Comparison of ENCODE assay signal across 17 cellular contexts in the genomic region with DNA sequence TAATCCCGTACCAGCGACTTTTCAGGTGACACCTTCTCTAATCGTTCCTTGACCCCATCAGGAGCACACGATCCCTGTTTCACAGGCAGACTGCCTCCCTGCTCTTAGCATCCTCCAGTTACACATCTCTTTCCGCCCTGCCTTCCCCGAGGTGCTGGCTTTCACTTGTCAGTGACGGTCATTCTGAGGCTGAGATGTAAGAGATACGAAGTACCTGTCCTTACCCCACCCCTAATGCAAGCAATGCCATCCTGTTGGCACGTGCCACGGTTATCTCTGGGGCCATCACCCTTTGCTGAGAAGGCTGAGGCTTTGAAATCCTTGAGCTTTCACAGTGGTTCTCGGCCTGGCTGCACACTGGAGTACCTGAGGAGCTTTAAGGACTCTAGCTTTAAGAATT. TPM values are rescaled to one million over a fixed set of nuclear protein-coding genes. Genes with fewer than 3 reads are reported as not detected.
DNase-seq lines count a peak whose midpoint lies in the region; ATAC-seq and TF ChIP-seq lines count a peak whose summit lies in the region.
"Had no signal": no experiment of that assay in that cellular context is flagged by ENCODE, and none has a peak within 500 bp of the region (broad histone marks: within the 10 kb centered on the region; RNA-seq: fewer than 3 reads in every experiment).

No MANE protein-coding gene starts in this region.

- TF ChIP-seq EP300 in stomach (IDR thresholded peaks at IDR 0.05): no peak

- DNase-seq in DMS79 treated with DMSO at 0.1 percent for 48 hours (lab: John Stamatoyannopoulos, UW): peak; percentile 13
- DNase-seq in DMS79 (lab: John Stamatoyannopoulos, UW): no peak
- DNase-seq in islet precursor cell: peak; percentile 39
- DNase-seq in stomach: peak; percentile 25
- DNase-seq in activated naive CD4-positive, alpha-beta T cell treated with anti-CD3 and anti-CD28 coated beads for 36 hours: no peak
- DNase-seq in activated CD8-positive, alpha-beta T cell treated with anti-CD3 and anti-CD28 coated beads for 36 hours: no peak
- DNase-seq: AML-193; CD8-positive, alpha-beta memory T cell; DMS53; H7 had no signal

- CTCF ChIA-PET in activated naive CD4-positive, alpha-beta T cell treated with anti-CD3 and anti-CD28 coated beads for 36 hours (lab: Charles Lee): interaction anchor here (0.6 to 2.2 kb wide), 3 partner anchors 10 to 39 kb away, joined by 3 to 6 read pairs (median 4); no protein-coding TSS in a partner anchor
- CTCF ChIA-PET in activated CD8-positive, alpha-beta T cell treated with anti-CD3 and anti-CD28 coated beads for 36 hours (lab: Charles Lee): interaction anchor here (0.8 to 4.0 kb wide), 3 partner anchors 29 to 63 kb away, joined by 3 to 16 read pairs (median 3); no protein-coding TSS in a partner anchor

- no peak overlapping the region; the same call in 1 of the 2 replicates for H2AFZ ChIP-seq in OCI-LY3 (ENCODE audit: low read depth, low read length)
- H2AFZ ChIP-seq: GM23338 had no signal

- intact Hi-C loops in stomach (cut with DNase I; ENCODE audit: low total_unique reads): no loop called here
- intact Hi-C loops in activated naive CD4-positive, alpha-beta T cell treated with anti-CD3 and anti-CD28 coated beads for 36 hours (cut with micrococcal nuclease): no loop called here
- intact Hi-C loops in activated CD8-positive, alpha-beta T cell treated with anti-CD3 and anti-CD28 coated beads for 36 hours (cut with micrococcal nuclease): no loop called here

- H3K27me3 Mint-ChIP-seq in activated naive CD4-positive, alpha-beta T cell treated with anti-CD3 and anti-CD28 coated beads for 36 hours (ENCODE audit: low read depth): peaks cover 8% of the 10 kb centered on the region
- peaks cover 17% of the 10 kb centered on the region for H3K27me3 Mint-ChIP-seq in activated CD8-positive, alpha-beta T cell treated with anti-CD3 and anti-CD28 coated beads for 36 hours

- no peak overlapping the region for H3K9ac ChIP-seq in OCI-LY3 (ENCODE audit: low read length)
- H3K9ac ChIP-seq: BLaER1 had no signal

- ATAC-seq in HG03039 (IDR thresholded peaks at IDR 0.05; ENCODE audit: unreplicated experiment): no peak
- no peak for ATAC-seq in activated CD8-positive, alpha-beta T cell treated with anti-CD3 and anti-CD28 coated beads for 36 hours
- ATAC-seq: GM12878, GM23338, HepG2 had no signal

- no peaks in the 10 kb centered on the region for H3K9me3 ChIP-seq in OCI-LY3 (ENCODE audit: insufficient read depth, low read length)
- peaks cover 0 to 7% (median 0%) of the 10 kb centered on the region in 4 donors for H3K9me3 ChIP-seq in stomach
- H3K9me3 ChIP-seq: BLaER1 had no signal

- no peaks in the 10 kb centered on the region for H4K20me1 ChIP-seq in OCI-LY3 (ENCODE audit: insufficient read depth, low read length)
- H4K20me1 ChIP-seq: BLaER1 had no signal

- H3K27me3 ChIP-seq in OCI-LY3 (ENCODE audit: low read depth, low read length): peaks cover 19% of the 10 kb centered on the region; the same call in 1 of the 2 replicates
- no peaks in the 10 kb centered on the region for H3K27me3 ChIP-seq in stomach
- H3K27me3 ChIP-seq: BLaER1 had no signal

- POLR2A ChIA-PET in activated CD8-positive, alpha-beta T cell treated with anti-CD3 and anti-CD28 coated beads for 36 hours (lab: Charles Lee): interaction anchor here (1.2 kb wide), 1 partner anchor 81 kb away, joined by 3 read pairs; no protein-coding TSS in a partner anchor

- peaks cover 11% of the 10 kb centered on the region for H3K9me3 Mint-ChIP-seq in activated naive CD4-positive, alpha-beta T cell treated with anti-CD3 and anti-CD28 coated beads for 36 hours
- H3K9me3 Mint-ChIP-seq in activated CD8-positive, alpha-beta T cell treated with anti-CD3 and anti-CD28 coated beads for 36 hours: peaks cover 12% of the 10 kb centered on the region

- peak overlapping the region; percentile 59 for H3K4me2 ChIP-seq in OCI-LY3 (ENCODE audit: low read length)
- H3K4me2 ChIP-seq: BLaER1, GM23338 had no signal

- H3K36me3 ChIP-seq in OCI-LY3 (replicated peaks; ENCODE audit: low read depth, low read length) (no peaks in the 10 kb centered on the region), stomach (no peaks in the 10 kb centered on the region)
- H3K36me3 ChIP-seq: BLaER1 had no signal

- H3K79me2 ChIP-seq in OCI-LY3 (ENCODE audit: low read length): no peaks in the 10 kb centered on the region

- WGBS in stomach, 5 donors: 45 to 70% (median 61%) methylated on average over 8 to 11 of the region's 11 CpGs

- H3K4me1 ChIP-seq in OCI-LY3 (ENCODE audit: low read length) (peaks cover 18% of the 10 kb centered on the region), stomach (peaks cover 16 to 43% (median 19%) of the 10 kb centered on the region in 4 donors)

- TF ChIP-seq CTCF in OCI-LY3 (IDR thresholded peaks at IDR 0.05; ENCODE audit: low read depth, low read length) (no peak), stomach (IDR thresholded peaks at IDR 0.05) (no peak)
- no peak for TF ChIP-seq CTCF in activated CD8-positive, alpha-beta T cell treated with anti-CD3 and anti-CD28 coated beads for 36 hours (IDR thresholded peaks at IDR 0.05)

- no peak overlapping the region for H3K4me3 Mint-ChIP-seq in activated naive CD4-positive, alpha-beta T cell treated with anti-CD3 and anti-CD28 coated beads for 36 hours
- H3K4me3 Mint-ChIP-seq in activated CD8-positive, alpha-beta T cell treated with anti-CD3 and anti-CD28 coated beads for 36 hours: no peak overlapping the region
- H3K4me3 Mint-ChIP-seq: CD8-positive, alpha-beta memory T cell; GM23338 had no signal

- H3K4me3 ChIP-seq in OCI-LY3 (ENCODE audit: low read length) (peak overlapping the region; percentile 11; the same call in 1 of the 2 replicates), stomach (no peak overlapping the region)
- H3K4me3 ChIP-seq: BLaER1, GM12878, GM23338 had no signal

- peaks cover 2% of the 10 kb centered on the region for H3K36me3 Mint-ChIP-seq in activated naive CD4-positive, alpha-beta T cell treated with anti-CD3 and anti-CD28 coated beads for 36 hours (ENCODE audit: low read depth)
- no peaks in the 10 kb centered on the region for H3K36me3 Mint-ChIP-seq in activated CD8-positive, alpha-beta T cell treated with anti-CD3 and anti-CD28 coated beads for 36 hours (ENCODE audit: low read depth)

- peaks cover 9% of the 10 kb centered on the region for H3K4me1 Mint-ChIP-seq in activated naive CD4-positive, alpha-beta T cell treated with anti-CD3 and anti-CD28 coated beads for 36 hours (ENCODE audit: low read depth)
- H3K4me1 Mint-ChIP-seq in activated CD8-positive, alpha-beta T cell treated with anti-CD3 and anti-CD28 coated beads for 36 hours (ENCODE audit: low read depth): peaks cover 4% of the 10 kb centered on the region
- H3K4me1 Mint-ChIP-seq: GM23338 had no signal

- TF ChIP-seq POLR2A in stomach (IDR thresholded peaks at IDR 0.05): no peak

- no peak overlapping the region for H3K27ac Mint-ChIP-seq in activated naive CD4-positive, alpha-beta T cell treated with anti-CD3 and anti-CD28 coated beads for 36 hours
- no peak overlapping the region for H3K27ac Mint-ChIP-seq in activated CD8-positive, alpha-beta T cell treated with anti-CD3 and anti-CD28 coated beads for 36 hours
- H3K27ac Mint-ChIP-seq: GM23338 had no signal

- H3K27ac ChIP-seq in OCI-LY3 (ENCODE audit: low read length): no peak overlapping the region
- peak overlapping the region in 1 of 5 donors; percentile 14 for H3K27ac ChIP-seq in stomach
- H3K27ac ChIP-seq: 22Rv1, BLaER1 had no signal

RNA-seq across cellular contexts. Expression of a gene that starts 24.4 kb away (rescaled TPM):
- total RNA-seq in stomach: 100 to 1,000 TPM in 3 of 5 donors, 10 to 100 TPM in 2; 63.2 to 332 (median 246) TPM
- polyA plus RNA-seq in stomach: 10 to 100 TPM; 20.8 to 42.2 (median 37.7) TPM
- 1 to 10 TPM; 1.1 to 1.2 TPM for total RNA-seq in activated naive CD4-positive, alpha-beta T cell treated with anti-CD3 and anti-CD28 coated beads for 36 hours
- 1 to 10 TPM; 2.8 to 3.4 TPM for total RNA-seq in activated CD8-positive, alpha-beta T cell treated with anti-CD3 and anti-CD28 coated beads for 36 hours

Comparison
In these comparisons a context has a peak if more than half of its experiments do, and no peak if none do; other contexts are left out.
1. DNase-seq: peak in DMS79 treated with DMSO at 0.1 percent for 48 hours (single experiment), islet precursor cell (single experiment) and stomach (single experiment); none in DMS79 (single experiment), activated naive CD4-positive, alpha-beta T cell treated with anti-CD3 and anti-CD28 coated beads for 36 hours (single experiment) and activated CD8-positive, alpha-beta T cell treated with anti-CD3 and anti-CD28 coated beads for 36 hours (single experiment).
2. RNA of a gene that starts 24.4 kb away (total RNA-seq): 63.2 to 332 TPM in stomach; 2.8 to 3.4 TPM in activated CD8-positive, alpha-beta T cell treated with anti-CD3 and anti-CD28 coated beads for 36 hours and 1.1 to 1.2 TPM in activated naive CD4-positive, alpha-beta T cell treated with anti-CD3 and anti-CD28 coated beads for 36 hours; every median in the first group is over 10 times any median in the second.